In the genomic region with DNA sequence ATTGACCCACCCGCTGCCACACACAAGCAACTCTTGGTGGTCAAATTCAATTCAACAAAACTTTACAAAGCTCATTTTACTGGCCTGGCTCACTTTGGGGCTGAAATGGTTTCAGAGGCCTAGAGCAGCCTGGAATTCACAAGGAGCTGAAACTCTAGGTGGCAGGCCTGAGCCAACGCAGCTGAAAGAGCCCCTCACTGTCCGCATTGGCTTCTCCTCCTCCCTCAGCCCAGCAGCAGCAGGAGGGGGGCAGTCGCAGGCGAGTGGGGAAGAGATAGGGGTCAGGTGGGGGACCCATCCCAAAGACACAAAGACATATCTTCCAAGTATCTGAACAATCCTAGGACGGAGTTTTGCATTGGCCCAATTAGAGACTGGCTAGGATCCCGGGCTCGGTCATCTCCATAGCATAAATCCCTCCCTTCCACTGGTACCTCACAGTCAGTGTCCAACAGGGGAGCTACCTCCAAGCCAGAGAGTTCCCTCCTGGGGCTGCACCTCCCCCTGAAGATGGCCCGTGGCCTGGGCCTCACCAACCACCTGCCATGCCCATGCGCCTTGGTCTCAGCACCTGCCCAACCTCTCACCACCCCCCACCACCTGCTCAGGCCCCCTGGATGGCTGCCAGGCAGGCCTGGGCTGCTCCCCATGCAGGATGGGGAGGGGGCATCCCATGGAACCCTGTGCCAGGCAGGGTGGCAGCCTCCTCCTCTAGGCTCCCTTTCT, we compare ENCODE assay signal across 2 cellular contexts.
TF ChIP-seq lines count a peak whose summit lies in the region.

No MANE protein-coding gene starts in this region.

TF ChIP-seq in A549, 52 proteins besides CTCF, POLR2A, EP300 and RAD21 (continued from another document):
- TF ChIP-seq, protein P1, sequence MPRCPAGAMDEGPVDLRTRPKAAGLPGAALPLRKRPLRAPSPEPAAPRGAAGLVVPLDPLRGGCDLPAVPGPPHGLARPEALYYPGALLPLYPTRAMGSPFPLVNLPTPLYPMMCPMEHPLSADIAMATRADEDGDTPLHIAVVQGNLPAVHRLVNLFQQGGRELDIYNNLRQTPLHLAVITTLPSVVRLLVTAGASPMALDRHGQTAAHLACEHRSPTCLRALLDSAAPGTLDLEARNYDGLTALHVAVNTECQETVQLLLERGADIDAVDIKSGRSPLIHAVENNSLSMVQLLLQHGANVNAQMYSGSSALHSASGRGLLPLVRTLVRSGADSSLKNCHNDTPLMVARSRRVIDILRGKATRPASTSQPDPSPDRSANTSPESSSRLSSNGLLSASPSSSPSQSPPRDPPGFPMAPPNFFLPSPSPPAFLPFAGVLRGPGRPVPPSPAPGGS (IDR thresholded peaks at IDR 0.05), result no peak
- TF ChIP-seq, protein P2, sequence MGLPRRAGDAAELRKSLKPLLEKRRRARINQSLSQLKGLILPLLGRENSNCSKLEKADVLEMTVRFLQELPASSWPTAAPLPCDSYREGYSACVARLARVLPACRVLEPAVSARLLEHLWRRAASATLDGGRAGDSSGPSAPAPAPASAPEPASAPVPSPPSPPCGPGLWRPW (IDR thresholded peaks at IDR 0.05), result no peak
- TF ChIP-seq RCOR1 (IDR thresholded peaks at IDR 0.05; ENCODE audit: low read depth, low read length) (no peak), CBX8 (IDR thresholded peaks at IDR 0.05) (no peak), HEYL (CRISPR knock-in tag; IDR thresholded peaks at IDR 0.05) (no peak), PHF8 (IDR thresholded peaks at IDR 0.05; ENCODE audit: borderline replicate concordance, low read depth) (no peak), FOSL2 (IDR thresholded peaks at IDR 0.05) (no peak), FOSL2 (CRISPR knock-in tag; IDR thresholded peaks at IDR 0.05) (no peak), ZFP36 (IDR thresholded peaks at IDR 0.05; ENCODE audit: borderline replicate concordance, partially characterized antibody) (no peak), JUNB (IDR thresholded peaks at IDR 0.05) (no peak), KDM5A (IDR thresholded peaks at IDR 0.05) (no peak)
- TF ChIP-seq, protein P3, sequence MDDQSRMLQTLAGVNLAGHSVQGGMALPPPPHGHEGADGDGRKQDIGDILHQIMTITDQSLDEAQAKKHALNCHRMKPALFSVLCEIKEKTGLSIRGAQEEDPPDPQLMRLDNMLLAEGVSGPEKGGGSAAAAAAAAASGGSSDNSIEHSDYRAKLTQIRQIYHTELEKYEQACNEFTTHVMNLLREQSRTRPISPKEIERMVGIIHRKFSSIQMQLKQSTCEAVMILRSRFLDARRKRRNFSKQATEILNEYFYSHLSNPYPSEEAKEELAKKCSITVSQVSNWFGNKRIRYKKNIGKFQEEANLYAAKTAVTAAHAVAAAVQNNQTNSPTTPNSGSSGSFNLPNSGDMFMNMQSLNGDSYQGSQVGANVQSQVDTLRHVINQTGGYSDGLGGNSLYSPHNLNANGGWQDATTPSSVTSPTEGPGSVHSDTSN (IDR thresholded peaks at IDR 0.05), result no peak
- TF ChIP-seq, protein P4, sequence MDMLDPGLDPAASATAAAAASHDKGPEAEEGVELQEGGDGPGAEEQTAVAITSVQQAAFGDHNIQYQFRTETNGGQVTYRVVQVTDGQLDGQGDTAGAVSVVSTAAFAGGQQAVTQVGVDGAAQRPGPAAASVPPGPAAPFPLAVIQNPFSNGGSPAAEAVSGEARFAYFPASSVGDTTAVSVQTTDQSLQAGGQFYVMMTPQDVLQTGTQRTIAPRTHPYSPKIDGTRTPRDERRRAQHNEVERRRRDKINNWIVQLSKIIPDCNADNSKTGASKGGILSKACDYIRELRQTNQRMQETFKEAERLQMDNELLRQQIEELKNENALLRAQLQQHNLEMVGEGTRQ (IDR thresholded peaks at IDR 0.05), result no peak

TF ChIP-seq in GM23338, 12 proteins besides CTCF, POLR2A, EP300 and RAD21 (continued from another document):
- TF ChIP-seq, protein P5, sequence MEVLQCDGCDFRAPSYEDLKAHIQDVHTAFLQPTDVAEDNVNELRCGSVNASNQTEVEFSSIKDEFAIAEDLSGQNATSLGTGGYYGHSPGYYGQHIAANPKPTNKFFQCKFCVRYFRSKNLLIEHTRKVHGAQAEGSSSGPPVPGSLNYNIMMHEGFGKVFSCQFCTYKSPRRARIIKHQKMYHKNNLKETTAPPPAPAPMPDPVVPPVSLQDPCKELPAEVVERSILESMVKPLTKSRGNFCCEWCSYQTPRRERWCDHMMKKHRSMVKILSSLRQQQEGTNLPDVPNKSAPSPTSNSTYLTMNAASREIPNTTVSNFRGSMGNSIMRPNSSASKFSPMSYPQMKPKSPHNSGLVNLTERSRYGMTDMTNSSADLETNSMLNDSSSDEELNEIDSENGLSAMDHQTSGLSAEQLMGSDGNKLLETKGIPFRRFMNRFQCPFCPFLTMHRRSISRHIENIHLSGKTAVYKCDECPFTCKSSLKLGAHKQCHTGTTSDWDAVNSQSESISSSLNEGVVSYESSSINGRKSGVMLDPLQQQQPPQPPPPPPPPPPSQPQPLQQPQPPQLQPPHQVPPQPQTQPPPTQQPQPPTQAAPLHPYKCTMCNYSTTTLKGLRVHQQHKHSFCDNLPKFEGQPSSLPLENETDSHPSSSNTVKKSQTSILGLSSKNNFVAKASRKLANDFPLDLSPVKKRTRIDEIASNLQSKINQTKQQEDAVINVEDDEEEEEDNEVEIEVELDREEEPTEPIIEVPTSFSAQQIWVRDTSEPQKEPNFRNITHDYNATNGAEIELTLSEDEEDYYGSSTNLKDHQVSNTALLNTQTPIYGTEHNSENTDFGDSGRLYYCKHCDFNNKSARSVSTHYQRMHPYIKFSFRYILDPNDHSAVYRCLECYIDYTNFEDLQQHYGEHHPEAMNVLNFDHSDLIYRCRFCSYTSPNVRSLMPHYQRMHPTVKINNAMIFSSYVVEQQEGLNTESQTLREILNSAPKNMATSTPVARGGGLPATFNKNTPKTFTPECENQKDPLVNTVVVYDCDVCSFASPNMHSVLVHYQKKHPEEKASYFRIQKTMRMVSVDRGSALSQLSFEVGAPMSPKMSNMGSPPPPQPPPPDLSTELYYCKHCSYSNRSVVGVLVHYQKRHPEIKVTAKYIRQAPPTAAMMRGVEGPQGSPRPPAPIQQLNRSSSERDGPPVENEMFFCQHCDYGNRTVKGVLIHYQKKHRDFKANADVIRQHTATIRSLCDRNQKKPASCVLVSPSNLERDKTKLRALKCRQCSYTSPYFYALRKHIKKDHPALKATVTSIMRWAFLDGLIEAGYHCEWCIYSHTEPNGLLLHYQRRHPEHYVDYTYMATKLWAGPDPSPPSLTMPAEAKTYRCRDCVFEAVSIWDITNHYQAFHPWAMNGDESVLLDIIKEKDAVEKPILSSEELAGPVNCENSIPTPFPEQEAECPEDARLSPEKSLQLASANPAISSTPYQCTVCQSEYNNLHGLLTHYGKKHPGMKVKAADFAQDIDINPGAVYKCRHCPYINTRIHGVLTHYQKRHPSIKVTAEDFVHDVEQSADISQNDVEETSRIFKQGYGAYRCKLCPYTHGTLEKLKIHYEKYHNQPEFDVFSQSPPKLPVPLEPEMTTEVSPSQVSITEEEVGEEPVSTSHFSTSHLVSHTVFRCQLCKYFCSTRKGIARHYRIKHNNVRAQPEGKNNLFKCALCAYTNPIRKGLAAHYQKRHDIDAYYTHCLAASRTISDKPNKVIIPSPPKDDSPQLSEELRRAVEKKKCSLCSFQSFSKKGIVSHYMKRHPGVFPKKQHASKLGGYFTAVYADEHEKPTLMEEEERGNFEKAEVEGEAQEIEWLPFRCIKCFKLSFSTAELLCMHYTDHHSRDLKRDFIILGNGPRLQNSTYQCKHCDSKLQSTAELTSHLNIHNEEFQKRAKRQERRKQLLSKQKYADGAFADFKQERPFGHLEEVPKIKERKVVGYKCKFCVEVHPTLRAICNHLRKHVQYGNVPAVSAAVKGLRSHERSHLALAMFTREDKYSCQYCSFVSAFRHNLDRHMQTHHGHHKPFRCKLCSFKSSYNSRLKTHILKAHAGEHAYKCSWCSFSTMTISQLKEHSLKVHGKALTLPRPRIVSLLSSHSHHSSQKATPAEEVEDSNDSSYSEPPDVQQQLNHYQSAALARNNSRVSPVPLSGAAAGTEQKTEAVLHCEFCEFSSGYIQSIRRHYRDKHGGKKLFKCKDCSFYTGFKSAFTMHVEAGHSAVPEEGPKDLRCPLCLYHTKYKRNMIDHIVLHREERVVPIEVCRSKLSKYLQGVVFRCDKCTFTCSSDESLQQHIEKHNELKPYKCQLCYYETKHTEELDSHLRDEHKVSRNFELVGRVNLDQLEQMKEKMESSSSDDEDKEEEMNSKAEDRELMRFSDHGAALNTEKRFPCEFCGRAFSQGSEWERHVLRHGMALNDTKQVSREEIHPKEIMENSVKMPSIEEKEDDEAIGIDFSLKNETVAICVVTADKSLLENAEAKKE (CRISPR knock-in tag; IDR thresholded peaks at IDR 0.05), result no peak
- TF ChIP-seq ZNF331 (CRISPR knock-in tag; IDR thresholded peaks at IDR 0.05; ENCODE audit: low read depth) (no peak), EZH2 (IDR thresholded peaks at IDR 0.05; ENCODE audit: low read depth, unreplicated experiment) (no peak), JUNB (IDR thresholded peaks at IDR 0.05; ENCODE audit: unreplicated experiment) (no peak)
- TF ChIP-seq, protein P6, sequence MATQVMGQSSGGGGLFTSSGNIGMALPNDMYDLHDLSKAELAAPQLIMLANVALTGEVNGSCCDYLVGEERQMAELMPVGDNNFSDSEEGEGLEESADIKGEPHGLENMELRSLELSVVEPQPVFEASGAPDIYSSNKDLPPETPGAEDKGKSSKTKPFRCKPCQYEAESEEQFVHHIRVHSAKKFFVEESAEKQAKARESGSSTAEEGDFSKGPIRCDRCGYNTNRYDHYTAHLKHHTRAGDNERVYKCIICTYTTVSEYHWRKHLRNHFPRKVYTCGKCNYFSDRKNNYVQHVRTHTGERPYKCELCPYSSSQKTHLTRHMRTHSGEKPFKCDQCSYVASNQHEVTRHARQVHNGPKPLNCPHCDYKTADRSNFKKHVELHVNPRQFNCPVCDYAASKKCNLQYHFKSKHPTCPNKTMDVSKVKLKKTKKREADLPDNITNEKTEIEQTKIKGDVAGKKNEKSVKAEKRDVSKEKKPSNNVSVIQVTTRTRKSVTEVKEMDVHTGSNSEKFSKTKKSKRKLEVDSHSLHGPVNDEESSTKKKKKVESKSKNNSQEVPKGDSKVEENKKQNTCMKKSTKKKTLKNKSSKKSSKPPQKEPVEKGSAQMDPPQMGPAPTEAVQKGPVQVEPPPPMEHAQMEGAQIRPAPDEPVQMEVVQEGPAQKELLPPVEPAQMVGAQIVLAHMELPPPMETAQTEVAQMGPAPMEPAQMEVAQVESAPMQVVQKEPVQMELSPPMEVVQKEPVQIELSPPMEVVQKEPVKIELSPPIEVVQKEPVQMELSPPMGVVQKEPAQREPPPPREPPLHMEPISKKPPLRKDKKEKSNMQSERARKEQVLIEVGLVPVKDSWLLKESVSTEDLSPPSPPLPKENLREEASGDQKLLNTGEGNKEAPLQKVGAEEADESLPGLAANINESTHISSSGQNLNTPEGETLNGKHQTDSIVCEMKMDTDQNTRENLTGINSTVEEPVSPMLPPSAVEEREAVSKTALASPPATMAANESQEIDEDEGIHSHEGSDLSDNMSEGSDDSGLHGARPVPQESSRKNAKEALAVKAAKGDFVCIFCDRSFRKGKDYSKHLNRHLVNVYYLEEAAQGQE (IDR thresholded peaks at IDR 0.05; ENCODE audit: unreplicated experiment), result no peak
